8 cellular contexts compared by ENCODE assay signal in genomic region chr3:184716652-184717607, GRCh38. TPM values are rescaled to one million over a fixed set of nuclear protein-coding genes. Genes with fewer than 3 reads are reported as not detected.
DNase-seq lines count a peak whose midpoint lies in the region; ATAC-seq and TF ChIP-seq lines count a peak whose summit lies in the region.

No MANE protein-coding gene starts in this region.

- 39 to 43% methylated on average over 16 to 18 of the region's 24 CpGs for WGBS in mesodermal cell (ENCODE audit: insufficient coverage in 2 of 2), 2 experiments

- H3K36me3 ChIP-seq in brain microvascular endothelial cell (replicated peaks) (no peaks in the 10 kb centered on the region), mesodermal cell (ENCODE audit: control insufficient read depth, insufficient read depth, low read length) (no peaks in the 10 kb centered on the region)

- H3K4me1 ChIP-seq in mesodermal cell (ENCODE audit: control insufficient read depth, insufficient read depth, low read length, poor library complexity, severe bottlenecking): peaks cover 30% of the 10 kb centered on the region

- H3K4me3 ChIP-seq in AG04450 (ENCODE audit: low read depth, low read length): no peak overlapping the region; the same call in 1 of the 2 replicates
- H3K4me3 ChIP-seq in brain microvascular endothelial cell (ENCODE audit: low read depth, low read length): peak overlapping the region; percentile 31
- no peak overlapping the region for H3K4me3 ChIP-seq in mesodermal cell (ENCODE audit: extremely low read depth, insufficient read depth, low read length, poor library complexity, severe bottlenecking)

- H3K27me3 ChIP-seq in AG04450 (ENCODE audit: control insufficient read depth, insufficient read depth, low read length) (no peaks in the 10 kb centered on the region), brain microvascular endothelial cell (replicated peaks) (no peaks in the 10 kb centered on the region)

- H3K27ac ChIP-seq in AG04450 (ENCODE audit: low read depth, low read length) (peak overlapping the region; percentile 55), brain microvascular endothelial cell (no peak overlapping the region), mesodermal cell (ENCODE audit: low read depth, low read length, severe bottlenecking) (peak overlapping the region; percentile 72)

- DNase-seq in AG04450 (ENCODE audit: low read depth, low spot score) (no peak), M059J (ENCODE audit: low read depth) (peak; percentile 61), brain microvascular endothelial cell (peak; percentile 45), NCI-H1694 treated with DMSO at 0.1 percent for 48 hours (lab: John Stamatoyannopoulos, UW) (no peak)

- CTCF ChIA-PET in AG04450 (lab: Charles Lee): interaction anchor here (1.0 to 1.3 kb wide), 2 partner anchors 10 to 61 kb away, joined by 4 to 5 read pairs; no protein-coding TSS in a partner anchor

- no peak for ATAC-seq in GM19035 (IDR thresholded peaks at IDR 0.05; ENCODE audit: unreplicated experiment)
- ATAC-seq in HG03520 (IDR thresholded peaks at IDR 0.05; ENCODE audit: unreplicated experiment): no peak
- ATAC-seq in HG03469 (IDR thresholded peaks at IDR 0.05; ENCODE audit: unreplicated experiment): no peak

- H3K9me3 ChIP-seq in AG04450 (ENCODE audit: control insufficient read depth, insufficient read depth, low read length): no peaks in the 10 kb centered on the region; the same call in 1 of the 2 replicates
- no peaks in the 10 kb centered on the region for H3K9me3 ChIP-seq in mesodermal cell (ENCODE audit: control insufficient read depth, low read length)

- 0 out of 2 replicates have a peak, but pooled peaks have one; percentile 7 for TF ChIP-seq CTCF in AG04450 (IDR thresholded peaks at IDR 0.05; ENCODE audit: low read depth, low read length)
- peak; percentile 35 for TF ChIP-seq CTCF in brain microvascular endothelial cell (IDR thresholded peaks at IDR 0.05; ENCODE audit: low read depth, low read length, missing control alignments)

- in situ Hi-C loops in brain microvascular endothelial cell (cut with HindIII; ENCODE audit: low pct_ligation_motif_present, low sequenced_read_pairs): no loop called here

- POLR2A ChIA-PET in AG04450 (lab: Yijun Ruan, JAX): interaction anchor here (0.5 to 1.7 kb wide), 4 partner anchors 27 to 892 kb away, joined by 3 to 11 read pairs (median 5); partner anchors contain the start of gene EPHB3

RNA-seq across cellular contexts. Expression of gene MAGEF1, which starts 5.1 kb away (rescaled TPM):
- 19.8 and 23.4 TPM in 2 replicates for polyA plus RNA-seq in AG04450 (2011; rRNA removed)
- 8.0 and 10.8 TPM in 2 replicates for polyA minus RNA-seq in AG04450 (2011; rRNA and poly(A)+ RNA removed)
- 35.4 and 61.3 TPM in 2 replicates for total RNA-seq in M059J (2014; rRNA removed; shearing (Covaris generic))
- polyA plus RNA-seq in mesodermal cell (2013, experiment 1 of 2): 47.9 TPM
- 47.0 TPM for polyA plus RNA-seq in mesodermal cell (2013, experiment 2 of 2)

Comparison
In these comparisons a context has a peak if more than half of its experiments do, and no peak if none do; other contexts are left out.
1. DNase-seq: peak in M059J (single experiment) and brain microvascular endothelial cell (single experiment); none in AG04450 (single experiment) and NCI-H1694 treated with DMSO at 0.1 percent for 48 hours (single experiment).